In genomic region chr14:105315211-105315721, GRCh38 we compare ENCODE assay signal across 8 cellular contexts. TPM values are rescaled to one million over a fixed set of nuclear protein-coding genes. Genes with fewer than 3 reads are reported as not detected.
DNase-seq lines count a peak whose midpoint lies in the region; ATAC-seq and TF ChIP-seq lines count a peak whose summit lies in the region.

No MANE protein-coding gene starts in this region.

- TF ChIP-seq POLR2A in heart left ventricle (IDR thresholded peaks at IDR 0.05) (no peak), prostate gland (IDR thresholded peaks at IDR 0.05) (no peak)

- no peaks in the 10 kb centered on the region for H3K36me3 ChIP-seq in PC-3 (ENCODE audit: low read depth, low read length)
- H3K36me3 ChIP-seq in heart left ventricle, result no peaks in the 10 kb centered on the region
- H3K36me3 ChIP-seq in prostate gland, result no peaks in the 10 kb centered on the region

- H3K9ac ChIP-seq in PC-3 (ENCODE audit: low read length), result peak overlapping the region; percentile 34

- peaks cover 29% of the 10 kb centered on the region for H3K4me1 Mint-ChIP-seq in activated naive CD4-positive, alpha-beta T cell treated with anti-CD3 and anti-CD28 coated beads, Interleukin-2, amount 50 U/mL, for 24 hours

- H3F3A ChIP-seq in PC-3 (ENCODE audit: low read length, unreplicated experiment), result no peaks in the 10 kb centered on the region

- no peaks in the 10 kb centered on the region for H3K27me3 Mint-ChIP-seq in activated naive CD4-positive, alpha-beta T cell treated with anti-CD3 and anti-CD28 coated beads, Interleukin-2, amount 50 U/mL, for 24 hours

- H3K27me3 ChIP-seq in PC-3 (ENCODE audit: low read length), result no peaks in the 10 kb centered on the region
- no peaks in the 10 kb centered on the region for H3K27me3 ChIP-seq in heart left ventricle
- H3K27me3 ChIP-seq in prostate gland (replicated peaks; ENCODE audit: insufficient read depth), result no peaks in the 10 kb centered on the region

- DNase-seq in PC-3, result peak; percentile 56
- no peak for DNase-seq in heart left ventricle
- DNase-seq in prostate gland (ENCODE audit: low spot score), result peak; percentile 29
- no peak for DNase-seq in inferior parietal cortex (ENCODE audit: extremely low spot score)
- no peak for DNase-seq in KG1 (lab: John Stamatoyannopoulos, UW)

- H3K27ac Mint-ChIP-seq in activated naive CD4-positive, alpha-beta T cell treated with anti-CD3 and anti-CD28 coated beads, Interleukin-2, amount 50 U/mL, for 24 hours, result peak overlapping the region; percentile 59

- H3K36me3 Mint-ChIP-seq in activated naive CD4-positive, alpha-beta T cell treated with anti-CD3 and anti-CD28 coated beads, Interleukin-2, amount 50 U/mL, for 24 hours, result no peaks in the 10 kb centered on the region

- H2AFZ ChIP-seq in PC-3 (ENCODE audit: low read length), result peak overlapping the region; percentile 64; the same call in 1 of the 2 replicates

- intact Hi-C loops in PC-3 (cut with micrococcal nuclease), result no loop called here
- intact Hi-C loops in heart left ventricle (cut with DNase I), result loop anchor here in 4 of 10 donors (2.0 to 5.0 kb wide), 2 partner anchors 14 to 37 kb away; partner anchors contain the start of gene BRF1 (in 1 of the 4)
- intact Hi-C loops in prostate gland (cut with DNase I), result loop anchor here (5.0 kb wide), 1 partner anchor 167 kb away; no protein-coding TSS in a partner anchor

- H3K27ac ChIP-seq in PC-3 (ENCODE audit: low read length) (no peak overlapping the region), heart left ventricle (peak overlapping the region in 11 of 12 donors; percentile 40 to 86 (median 75)), prostate gland (peak overlapping the region; percentile 54 to 81)

- H3K79me2 ChIP-seq in PC-3 (ENCODE audit: low read length), result peaks cover 46% of the 10 kb centered on the region

- H3K4me1 ChIP-seq in PC-3 (ENCODE audit: insufficient read depth, low read length), result peaks cover 23% of the 10 kb centered on the region; the same call in 1 of the 2 replicates
- H3K4me1 ChIP-seq in heart left ventricle, result peaks cover 0 to 41% (median 34%) of the 10 kb centered on the region in 12 donors
- H3K4me1 ChIP-seq in prostate gland (replicated peaks), result peaks cover 7% of the 10 kb centered on the region

- CTCF ChIA-PET in PC-3 (lab: Charles Lee), result interaction anchor here (1.3 kb wide), 1 partner anchor 37 kb away, joined by 4 read pairs; no protein-coding TSS in a partner anchor

- POLR2A ChIA-PET in PC-3 (lab: Charles Lee; ENCODE audit: unreplicated experiment), result no interaction called here

- no peak for TF ChIP-seq CTCF in PC-3 (conservative IDR thresholded peaks at IDR 0.05; ENCODE audit: low read depth, low read length)
- no peak for TF ChIP-seq CTCF in heart left ventricle (IDR thresholded peaks at IDR 0.05)
- TF ChIP-seq CTCF in prostate gland (IDR thresholded peaks at IDR 0.05), result no peak

- H3K9me3 Mint-ChIP-seq in activated naive CD4-positive, alpha-beta T cell treated with anti-CD3 and anti-CD28 coated beads, Interleukin-2, amount 50 U/mL, for 24 hours, result no peaks in the 10 kb centered on the region

- no peaks in the 10 kb centered on the region for H4K20me1 ChIP-seq in PC-3 (ENCODE audit: low read length)

- ATAC-seq in GM18520 (IDR thresholded peaks at IDR 0.05; ENCODE audit: unreplicated experiment) (peak; percentile 3), HG02981 (IDR thresholded peaks at IDR 0.05; ENCODE audit: unreplicated experiment) (peak; percentile 7), PC-3 (peak; percentile 54), heart left ventricle (peak in 3 of 4 donors; percentile 3 to 20 (median 3))

- H3K9me3 ChIP-seq in PC-3 (ENCODE audit: low read length) (no peaks in the 10 kb centered on the region), heart left ventricle (no peaks in the 10 kb centered on the region), prostate gland (no peaks in the 10 kb centered on the region)

- no TSS peak for BruUV-seq in PC-3 (replicated peaks; lab: Mats Ljungman, UMichigan)

- peak overlapping the region; percentile 93 for H3K4me3 Mint-ChIP-seq in activated naive CD4-positive, alpha-beta T cell treated with anti-CD3 and anti-CD28 coated beads, Interleukin-2, amount 50 U/mL, for 24 hours

- peak overlapping the region; percentile 99 for H3K4me2 ChIP-seq in PC-3 (ENCODE audit: low read length)

- no peaks in the 10 kb centered on the region for H3K9me2 ChIP-seq in PC-3 (replicated peaks; ENCODE audit: low read length)

- WGBS in heart left ventricle, 4 donors, result 1 to 2% (median 1%) methylated on average over 25 to 54 of the region's 54 CpGs
- under 1% methylated on average over 51 of the region's 54 CpGs for WGBS in prostate gland

- H3K4me3 ChIP-seq in PC-3 (ENCODE audit: low read length) (peak overlapping the region; percentile 87), heart left ventricle (peak overlapping the region; percentile 67 to 97 (median 80)), prostate gland (peak overlapping the region; percentile 68 to 87)

RNA-seq across cellular contexts. Expression of gene PACS2, which starts 0.7 kb away (rescaled TPM):
- 56.0 and 62.0 TPM in 2 replicates for total RNA-seq in PC-3 (2014; rRNA removed)
- total RNA-seq in heart left ventricle, result 10 to 100 TPM; 47.3 to 90.3 (median 60.8) TPM
- polyA plus RNA-seq in heart left ventricle, result 10 to 100 TPM; 50.7 to 78.7 TPM
- total RNA-seq in prostate gland, result 100 to 1,000 TPM in 1 of 2 donors, 10 to 100 TPM in 1; 48.5 to 124 TPM

RNA-seq across cellular contexts. Expression of gene BRF1, which starts 14.5 kb away (rescaled TPM):
- total RNA-seq in PC-3 (2014; rRNA removed) (55.8 and 86.1 TPM in 2 replicates), heart left ventricle (10 to 100 TPM; 13.3 to 25.3 (median 18.7) TPM), prostate gland (10 to 100 TPM; 64.9 to 88.9 TPM)
- polyA plus RNA-seq in heart left ventricle, result 10 to 100 TPM; 17.1 to 19.4 TPM

Comparison
In these comparisons a context has a peak if more than half of its experiments do, and no peak if none do; other contexts are left out.
1. ATAC-seq: peak in every context shown above with its lines; median percentile 54 in PC-3; 7 in HG02981; 3 in GM18520; 3 in heart left ventricle.
2. DNase-seq: peak in PC-3 (single experiment) and prostate gland (single experiment); none in heart left ventricle (0 of 5), inferior parietal cortex (single experiment) and KG1 (single experiment).
3. Peak in every context shown above with its lines, with median percentiles within 50 percentile points of each other: H3K4me3 ChIP-seq.